Comparison of ENCODE assay signal across 1 cellular context in genomic region chr6:17836298-17836697, GRCh38.
TF ChIP-seq lines count a peak whose summit lies in the region.

No MANE protein-coding gene starts in this region.

TF ChIP-seq in IMR-90, 13 proteins besides CTCF, POLR2A, EP300 and RAD21 (continued from another document):
- TF ChIP-seq RFX5 (IDR thresholded peaks at IDR 0.05; ENCODE audit: low read depth, low read length) (no peak), MAFK (IDR thresholded peaks at IDR 0.05; ENCODE audit: low read depth, low read length) (no peak), MAZ (IDR thresholded peaks at IDR 0.05; ENCODE audit: borderline replicate concordance, low read depth, low read length) (no peak), NFE2L2 (IDR thresholded peaks at IDR 0.05; ENCODE audit: low read depth, low read length) (no peak)
